11 cellular contexts compared by ENCODE assay signal in the genomic region with DNA sequence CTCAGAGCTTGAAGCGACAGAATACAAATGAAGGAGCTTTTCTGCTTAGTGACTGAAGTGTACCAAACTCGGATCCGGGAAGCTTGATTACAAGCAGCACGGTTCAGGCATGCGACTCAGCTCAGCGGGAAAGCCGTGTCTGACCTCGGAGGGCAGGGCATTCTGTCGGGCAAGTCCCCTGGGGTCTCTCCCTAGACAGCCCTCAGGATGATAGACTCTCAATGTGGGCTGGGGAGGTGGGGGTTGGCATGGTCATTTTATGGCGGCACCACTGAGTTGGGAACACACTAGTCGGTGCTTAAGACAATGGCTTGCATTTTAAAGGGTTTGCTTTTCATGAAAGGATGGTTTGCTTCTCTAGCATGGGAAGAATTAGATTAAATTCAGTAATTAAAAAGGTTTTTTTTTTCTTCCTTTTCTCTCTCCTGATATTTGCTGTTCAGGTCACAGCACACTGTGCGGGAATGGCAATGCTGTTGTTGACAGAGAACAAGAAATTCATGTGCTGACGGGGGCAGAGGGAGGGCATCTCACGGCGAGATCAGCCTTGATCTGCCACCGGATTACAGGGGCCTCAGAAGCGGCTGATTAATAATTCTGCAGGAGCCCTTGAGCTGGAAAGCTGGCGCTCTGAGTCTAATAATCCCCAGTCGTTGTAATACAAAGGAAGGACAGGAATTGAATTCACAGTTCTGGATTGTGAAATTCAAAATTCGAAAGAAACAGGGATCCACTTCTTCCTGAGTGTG.
DNase-seq lines count a peak whose midpoint lies in the region; ATAC-seq, FAIRE-seq and TF ChIP-seq lines count a peak whose summit lies in the region.
"Had no signal": no experiment of that assay in that cellular context is flagged by ENCODE, and none has a peak within 500 bp of the region (broad histone marks: within the 10 kb centered on the region; RNA-seq: fewer than 3 reads in every experiment).

No MANE protein-coding gene starts in this region.

- H3K9ac ChIP-seq in adipocyte (ENCODE audit: low read length), result peak overlapping the region; percentile 48

- peak; percentile 11 for FAIRE-seq in D721Med (lab: Jason Lieb, UNC)
- FAIRE-seq: bronchial epithelial cell had no signal

- no peak for ATAC-seq in GM21737 (IDR thresholded peaks at IDR 0.05; ENCODE audit: unreplicated experiment)

- H3K27me3 ChIP-seq in adipocyte (replicated peaks; ENCODE audit: control insufficient read depth, insufficient read depth, low read length) (no peaks in the 10 kb centered on the region), sigmoid colon (no peaks in the 10 kb centered on the region)

- DNase-seq in D721Med (ENCODE audit: insufficient read length, low spot score) (peak; percentile 77), adipocyte (ENCODE audit: low read depth) (no peak), iPS-NIHi7 (ENCODE audit: extremely low spot score) (peak; percentile 35), sigmoid colon (no peak), HT-29 (ENCODE audit: low spot score) (no peak), RPMI8226 (no peak), NCI-H2107 (lab: John Stamatoyannopoulos, UW) (no peak)
- DNase-seq: activated CD4-positive, CD25-positive, alpha-beta regulatory T cell treated with anti-CD3 and anti-CD28 coated beads, Interleukin-2, amount 50 U/mL, for 72 hours; Kasumi-1 had no signal

- H3K4me1 ChIP-seq in adipocyte (ENCODE audit: control insufficient read depth, insufficient read depth, low read length), result peaks cover 56% of the 10 kb centered on the region
- peaks cover 0 to 63% (median 44%) of the 10 kb centered on the region in 4 donors for H3K4me1 ChIP-seq in sigmoid colon

- WGBS in sigmoid colon, 2 donors, result 80 to 86% methylated on average over 20 of the region's 20 CpGs

- H3K9me3 ChIP-seq in adipocyte (ENCODE audit: control insufficient read depth, low read length) (no peaks in the 10 kb centered on the region), sigmoid colon (no peaks in the 10 kb centered on the region)

- peaks cover 61% of the 10 kb centered on the region for H3K36me3 ChIP-seq in adipocyte (ENCODE audit: control insufficient read depth, insufficient read depth, low read length, severe bottlenecking)
- no peaks in the 10 kb centered on the region for H3K36me3 ChIP-seq in sigmoid colon

- no peak for TF ChIP-seq EP300 in sigmoid colon (IDR thresholded peaks at IDR 0.05)

- H3K27ac ChIP-seq in sigmoid colon, result peak overlapping the region; percentile 21 to 77 (median 71)

- TF ChIP-seq CTCF in D721Med (IDR thresholded peaks at IDR 0.05; ENCODE audit: insufficient read depth, missing control alignments) (no peak), sigmoid colon (IDR thresholded peaks at IDR 0.05) (no peak)

- intact Hi-C loops in sigmoid colon (cut with DNase I), result no loop called here

- H3K4me3 ChIP-seq in adipocyte (ENCODE audit: low read length), result peak overlapping the region; percentile 2
- peak overlapping the region in 1 of 4 donors; percentile 16 for H3K4me3 ChIP-seq in sigmoid colon

- no peak for TF ChIP-seq POLR2A in sigmoid colon (IDR thresholded peaks at IDR 0.05)

Comparison
In these comparisons a context has a peak if more than half of its experiments do, and no peak if none do; other contexts are left out.
1. DNase-seq: peak in D721Med (single experiment) and iPS-NIHi7 (single experiment); none in adipocyte (single experiment), sigmoid colon (single experiment), HT-29 (single experiment), RPMI8226 (single experiment) and NCI-H2107 (single experiment).